ENCODE assay signal across 6 cellular contexts in genomic region chr19:36128392-36128736, GRCh38. TPM values are rescaled to one million over a fixed set of nuclear protein-coding genes. Genes with fewer than 3 reads are reported as not detected.
A peak's percentile ranks its signal among the peaks of the same experiment; 100 is the strongest.
DNase-seq lines count a peak whose midpoint lies in the region; ATAC-seq and TF ChIP-seq lines count a peak whose summit lies in the region.

No MANE protein-coding gene starts in this region.

- DNase-seq in BE2C (no peak), caudate nucleus (lab: John Stamatoyannopoulos, UW) (peak in 1 of 61 donors; percentile 43), ovary (no peak)

- peak overlapping the region; percentile 62 for H3K9ac ChIP-seq in HUES48 (ENCODE audit: low read depth, low read length)

- TF ChIP-seq POLR2A in ovary (IDR thresholded peaks at IDR 0.05), result no peak

- 9 to 12% (median 11%) methylated on average over 10 of the region's 10 CpGs for whole genome bisulfite sequencing in ovary, 3 donors

- H3K4me1 ChIP-seq in BE2C (no peaks in the 10 kb centered on the region), HUES48 (ENCODE audit: control insufficient read depth, insufficient read depth, low read length) (no peaks in the 10 kb centered on the region), ovary (ENCODE audit: insufficient read depth) (no peaks in the 10 kb centered on the region)

- TF ChIP-seq CTCF in BE2C (IDR thresholded peaks at IDR 0.05; ENCODE audit: low read depth, low read length) (no peak), ovary (IDR thresholded peaks at IDR 0.05) (no peak)

- H3K27me3 ChIP-seq in BE2C (no peaks in the 10 kb centered on the region), HUES48 (ENCODE audit: control insufficient read depth, insufficient read depth, low read length) (no peaks in the 10 kb centered on the region), ovary (no peaks in the 10 kb centered on the region)

- H3K4me3 ChIP-seq in BE2C (ENCODE audit: low read depth, low read length) (peak overlapping the region; percentile 65), HUES48 (ENCODE audit: low read depth, low read length) (peak overlapping the region; percentile 70), ovary (peak overlapping the region; percentile 40)

- no peak for ATAC-seq in HG03097 (IDR thresholded peaks at IDR 0.05; ENCODE audit: low FRiP score, unreplicated experiment)
- ATAC-seq in HG03025 (IDR thresholded peaks at IDR 0.05; ENCODE audit: low FRiP score, unreplicated experiment), result no peak

- no peak for TF ChIP-seq EP300 in ovary (IDR thresholded peaks at IDR 0.05)

- no peaks in the 10 kb centered on the region for H3K9me3 ChIP-seq in BE2C
- no peaks in the 10 kb centered on the region for H3K9me3 ChIP-seq in HUES48 (ENCODE audit: control insufficient read depth, insufficient read depth, low read length)
- no peaks in the 10 kb centered on the region for H3K9me3 ChIP-seq in ovary

- H3K27ac ChIP-seq in HUES48 (ENCODE audit: low read depth, low read length), result peak overlapping the region; percentile 89
- peak overlapping the region; percentile 95 for H3K27ac ChIP-seq in caudate nucleus (ENCODE audit: low read depth, low read length)
- peak overlapping the region in 1 of 2 donors; percentile 73 for H3K27ac ChIP-seq in ovary

- H3K36me3 ChIP-seq in BE2C (no peaks in the 10 kb centered on the region; the same call in 1 of the 2 replicates), HUES48 (ENCODE audit: control insufficient read depth, insufficient read depth, low read length) (peaks cover 21% of the 10 kb centered on the region), ovary (no peaks in the 10 kb centered on the region)

- intact Hi-C loops in ovary (cut with DNase I), result loop anchor here in 3 of 4 donors (5.0 kb wide), 1 partner anchor 44 kb away; no protein-coding TSS in a partner anchor

RNA-seq across cellular contexts. Expression of gene CAPNS1, which starts 11.5 kb away (rescaled TPM):
- polyA plus RNA-seq in BE2C (2012; ENCODE audit: insufficient read depth, insufficient read length, low read depth), result 632 TPM
- 100 to 1,000 TPM in 6 of 7 donors, 10 to 100 TPM in 1; 69.4 to 571 (median 488) TPM for total RNA-seq in ovary
- 100 to 1,000 TPM; 424 to 783 TPM for polyA plus RNA-seq in ovary

RNA-seq across cellular contexts. Expression of gene TBCB, which starts 13.1 kb away (rescaled TPM):
- polyA plus RNA-seq in BE2C (2012; ENCODE audit: insufficient read depth, insufficient read length, low read depth), result 500 TPM
- total RNA-seq in ovary, result 100 to 1,000 TPM in 6 of 7 donors, 10 to 100 TPM in 1; 94.3 to 160 (median 144) TPM
- 100 to 1,000 TPM; 124 to 175 TPM for polyA plus RNA-seq in ovary

RNA-seq across cellular contexts. Expression of gene POLR2I, which starts 13.7 kb away (rescaled TPM):
- polyA plus RNA-seq in BE2C (2012; ENCODE audit: insufficient read depth, insufficient read length, low read depth), result 604 TPM
- total RNA-seq in ovary, result 10 to 100 TPM; 61.4 to 84.8 (median 70.0) TPM
- polyA plus RNA-seq in ovary, result 10 to 100 TPM; 49.4 to 73.8 TPM

RNA-seq across cellular contexts. Expression of gene OVOL3, which starts 17.4 kb away (rescaled TPM):
- not detected for polyA plus RNA-seq in BE2C (2012; ENCODE audit: insufficient read depth, insufficient read length, low read depth)
- not detected for total RNA-seq in ovary
- polyA plus RNA-seq in ovary, result not detected

RNA-seq across cellular contexts. Expression of gene COX7A1, which starts 23.9 kb away (rescaled TPM):
- not detected for polyA plus RNA-seq in BE2C (2012; ENCODE audit: insufficient read depth, insufficient read length, low read depth)
- 10 to 100 TPM; 39.9 to 81.4 (median 56.7) TPM for total RNA-seq in ovary
- 10 to 100 TPM; 31.4 to 36.0 TPM for polyA plus RNA-seq in ovary
